In genomic region chr7:48118041-48118440, GRCh38 we compare ENCODE assay signal across 1 cellular context.
TF ChIP-seq lines count a peak whose summit lies in the region.

No MANE protein-coding gene starts in this region.

TF ChIP-seq in K562, 482 proteins besides CTCF, POLR2A, EP300 and RAD21 (continued from another document):
- TF ChIP-seq MGA (IDR thresholded peaks at IDR 0.05), result no peak
- no peak for TF ChIP-seq CXXC5 (CRISPR knock-in tag; IDR thresholded peaks at IDR 0.05)
- no peak for TF ChIP-seq ZNF12 (CRISPR knock-in tag; IDR thresholded peaks at IDR 0.05)
- no peak for TF ChIP-seq PBX2 (CRISPR knock-in tag; IDR thresholded peaks at IDR 0.05; ENCODE audit: low read depth)
- 0 out of 2 replicates have a peak, but pooled peaks have one; percentile 36 for TF ChIP-seq PBX2 (tag; conservative IDR thresholded peaks at IDR 0.05; ENCODE audit: low read depth)
- TF ChIP-seq MEF2D (tag; conservative IDR thresholded peaks at IDR 0.05; ENCODE audit: low read depth), result peak; percentile 78
